In the genomic region with DNA sequence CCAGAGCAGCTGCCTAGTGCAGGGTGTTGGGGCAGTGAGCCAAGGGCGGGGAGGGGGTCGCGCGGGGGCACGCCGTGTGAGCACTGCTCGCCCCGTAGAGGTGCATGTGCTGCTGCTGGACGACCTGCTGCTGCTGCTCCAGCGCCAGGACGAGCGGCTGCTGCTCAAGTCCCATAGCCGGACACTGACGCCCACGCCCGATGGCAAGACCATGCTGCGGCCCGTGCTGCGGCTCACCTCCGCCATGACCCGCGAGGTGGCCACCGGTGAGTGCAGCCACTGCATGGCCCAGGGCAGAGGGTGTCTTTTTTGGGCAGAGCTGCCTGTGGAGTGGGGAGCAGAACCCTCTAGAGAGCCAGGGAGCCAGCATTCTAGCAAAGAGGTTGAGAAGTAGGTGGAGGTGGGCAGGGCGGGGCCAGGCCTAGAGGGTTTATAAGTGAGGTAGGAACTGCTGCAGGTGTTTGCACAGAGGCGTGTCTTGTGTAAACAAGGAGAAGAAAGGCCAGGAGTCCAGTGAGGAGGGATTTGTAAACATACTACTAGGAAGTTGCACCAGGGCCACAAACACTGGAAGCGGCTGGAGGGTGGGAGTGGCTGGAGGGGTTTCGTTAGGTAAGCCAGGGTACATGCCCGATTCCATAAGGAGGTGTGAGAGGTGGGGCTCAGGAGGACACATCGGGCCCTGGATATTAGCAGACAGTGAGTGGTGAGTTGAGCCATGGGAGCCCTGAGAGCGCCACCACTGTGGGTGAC, we compare ENCODE assay signal across 1 cellular context.
TF ChIP-seq lines count a peak whose summit lies in the region.

No MANE protein-coding gene starts in this region.

TF ChIP-seq in GM12878, 131 proteins besides CTCF, POLR2A, EP300 and RAD21:
- TF ChIP-seq TBL1XR1 (IDR thresholded peaks at IDR 0.05; ENCODE audit: low read depth, low read length), result no peak
- no peak for TF ChIP-seq HCFC1 (IDR thresholded peaks at IDR 0.05; ENCODE audit: low read length)
- no peak for TF ChIP-seq STAT3 (IDR thresholded peaks at IDR 0.05; ENCODE audit: low read depth, low read length)
- TF ChIP-seq KAT2A (conservative IDR thresholded peaks at IDR 0.05; ENCODE audit: control insufficient read depth, low read depth, low read length), result no peak
- TF ChIP-seq ZZZ3 (IDR thresholded peaks at IDR 0.05; ENCODE audit: control insufficient read depth, insufficient read length, low read depth), result no peak
- no peak for TF ChIP-seq CHD4 (IDR thresholded peaks at IDR 0.05)
- TF ChIP-seq MEF2B (IDR thresholded peaks at IDR 0.05; ENCODE audit: partially characterized antibody, poor library complexity, severe bottlenecking), result no peak
- TF ChIP-seq BCLAF1 (IDR thresholded peaks at IDR 0.05), result no peak
- no peak for TF ChIP-seq ZNF384 (IDR thresholded peaks at IDR 0.05; ENCODE audit: borderline replicate concordance, low read depth, low read length)
- TF ChIP-seq CUX1 (IDR thresholded peaks at IDR 0.05; ENCODE audit: insufficient replicate concordance, low read depth, low read length), result no peak
- TF ChIP-seq RELA (IDR thresholded peaks at IDR 0.05; ENCODE audit: borderline replicate concordance, partially characterized antibody), result no peak
- no peak for TF ChIP-seq POU2F2 (IDR thresholded peaks at IDR 0.05; ENCODE audit: borderline replicate concordance, low read depth, low read length)
- no peak for TF ChIP-seq NFXL1 (IDR thresholded peaks at IDR 0.05; ENCODE audit: borderline replicate concordance)
- no peak for TF ChIP-seq NFYA (IDR thresholded peaks at IDR 0.05; ENCODE audit: borderline replicate concordance, low read depth, low read length)
